25 cellular contexts compared by ENCODE assay signal in genomic region chr18:3864669-3865298, GRCh38.
DNase-seq lines count a peak whose midpoint lies in the region; ATAC-seq, FAIRE-seq and TF ChIP-seq lines count a peak whose summit lies in the region.
"Had no signal": no experiment of that assay in that cellular context is flagged by ENCODE, and none has a peak within 500 bp of the region (broad histone marks: within the 10 kb centered on the region; RNA-seq: fewer than 3 reads in every experiment).

No MANE protein-coding gene starts in this region.

- TF ChIP-seq EP300 in K562 (IDR thresholded peaks at IDR 0.05; ENCODE audit: low read length): no peak

- in situ Hi-C loops in IMR-90 (cut with MboI; ENCODE audit: low sequenced_read_pairs): loop anchor here (5.0 kb wide), 2 partner anchors 162 to 582 kb away; no protein-coding TSS in a partner anchor
- in situ Hi-C loops in K562 (cut with MboI): loop anchor here (5.0 kb wide), 1 partner anchor 587 kb away; no protein-coding TSS in a partner anchor

- H2BK120ac ChIP-seq in IMR-90 (ENCODE audit: low read depth, low read length): no peak overlapping the region

- no peak for FAIRE-seq in K562 (lab: Jason Lieb, UNC)
- FAIRE-seq: GM12891, GM18507, H54 had no signal

- no peak overlapping the region for H2AFZ ChIP-seq in IMR-90 (replicated peaks; ENCODE audit: low read length, poor library complexity)
- no peak overlapping the region for H2AFZ ChIP-seq in K562 (ENCODE audit: low read depth, low read length)
- H2AFZ ChIP-seq: GM23338 had no signal

- H3K9me3 Mint-ChIP-seq in nephron: no peaks in the 10 kb centered on the region
- H3K9me3 Mint-ChIP-seq: CD14-positive monocyte; CD4-positive, alpha-beta T cell; GM23338; HFFc6 had no signal

- no peak overlapping the region for H4K91ac ChIP-seq in IMR-90 (ENCODE audit: insufficient read depth, low read depth, low read length)

- POLR2A ChIA-PET in A673 (lab: Charles Lee; ENCODE audit: low non-redundant PET): no interaction called here
- POLR2A ChIA-PET in IMR-90 (lab: Charles Lee; ENCODE audit: unreplicated experiment): no interaction called here
- POLR2A ChIA-PET in K562 (lab: Yijun Ruan, JAX): no interaction called here

- no peak overlapping the region for H3K18ac ChIP-seq in IMR-90 (ENCODE audit: low read depth, low read length)

- no peak overlapping the region for H3K4me3 Mint-ChIP-seq in nephron
- H3K4me3 Mint-ChIP-seq: CD14-positive monocyte; CD4-positive, alpha-beta T cell; CD8-positive, alpha-beta memory T cell; GM23338; HFFc6 had no signal

- H3K36me3 Mint-ChIP-seq in nephron (ENCODE audit: low read depth): no peaks in the 10 kb centered on the region
- H3K36me3 Mint-ChIP-seq: CD14-positive monocyte; CD8-positive, alpha-beta memory T cell had no signal

- TF ChIP-seq RAD21 in IMR-90 (IDR thresholded peaks at IDR 0.05; ENCODE audit: low read length): no peak
- TF ChIP-seq RAD21 in K562 (CRISPR knock-in tag; conservative IDR thresholded peaks at IDR 0.05 in 1 of 2, IDR thresholded peaks at IDR 0.05 in 1 of 2): no peak

- no peak overlapping the region for H3K4ac ChIP-seq in IMR-90 (ENCODE audit: low read depth, low read length)

- H3K27ac Mint-ChIP-seq in nephron: peak overlapping the region; percentile 11 to 33 (median 21)
- H3K27ac Mint-ChIP-seq: CD14-positive monocyte; CD4-positive, alpha-beta T cell; CD8-positive, alpha-beta memory T cell; GM23338; HFFc6 had no signal

- no peaks in the 10 kb centered on the region for H3K79me1 ChIP-seq in IMR-90 (ENCODE audit: low read depth in 1 of 2, low read length in 2 of 2)

- no peak for TF ChIP-seq POLR2A in IMR-90 (IDR thresholded peaks at IDR 0.05; ENCODE audit: low read depth, low read length)
- TF ChIP-seq POLR2A in K562 (conservative IDR thresholded peaks at IDR 0.05): no peak

- H3K23ac ChIP-seq in IMR-90 (ENCODE audit: low read depth, low read length): no peak overlapping the region

- no peaks in the 10 kb centered on the region for H3K79me2 ChIP-seq in K562 (ENCODE audit: control insufficient read depth, insufficient read depth, low read length)

- H2AK5ac ChIP-seq in IMR-90 (ENCODE audit: low read depth, low read length): no peak overlapping the region

- no peak overlapping the region for H3K14ac ChIP-seq in IMR-90 (replicated peaks; ENCODE audit: low read depth, low read length)

- BruUV-seq in A673 (replicated peaks; lab: Mats Ljungman, UMichigan): no TSS peak
- BruUV-seq in IMR-90 (replicated peaks; lab: Mats Ljungman, UMichigan): no TSS peak
- BruUV-seq in K562 (replicated peaks; lab: Mats Ljungman, UMichigan): no TSS peak

- H2BK20ac ChIP-seq in IMR-90 (ENCODE audit: low read depth, low read length): no peak overlapping the region

- H2AK9ac ChIP-seq in IMR-90 (replicated peaks; ENCODE audit: low read depth, low read length, poor library complexity): no peak overlapping the region

- H3K9ac ChIP-seq in IMR-90 (ENCODE audit: low read depth, low read length): no peak overlapping the region
- no peak overlapping the region for H3K9ac ChIP-seq in K562 (ENCODE audit: insufficient read depth in 1 of 2, low read depth in 2 of 2, low read length in 2 of 2)
- H3K9ac ChIP-seq: BLaER1 treated with 17β-estradiol and CSF1 and Interleukin-3, amounts not matched to agents 10 nM and 100 nM had no signal

- H3K4me3 ChIP-seq in A673 (ENCODE audit: low read depth, low read length, poor library complexity, severe bottlenecking): no peak overlapping the region
- no peak overlapping the region for H3K4me3 ChIP-seq in IMR-90 (ENCODE audit: insufficient read depth, low read depth, low read length)
- no peak overlapping the region for H3K4me3 ChIP-seq in K562
- H3K4me3 ChIP-seq in left lung: no peak overlapping the region
- H3K4me3 ChIP-seq: BLaER1 treated with 17β-estradiol and CSF1 and Interleukin-3, amounts not matched to agents 10 nM and 100 nM; GM23338; HAP-1 had no signal

- no peak overlapping the region for H4K8ac ChIP-seq in IMR-90 (ENCODE audit: low read depth in 2 of 2, low read length in 2 of 2)

- dilution Hi-C loops in IMR-90 (cut with HindIII; ENCODE audit: low sequenced_read_pairs, unreplicated experiment): no loop called here

- no peaks in the 10 kb centered on the region for H3K36me3 ChIP-seq in A673 (ENCODE audit: insufficient read depth, low read length, poor library complexity, severe bottlenecking)
- H3K36me3 ChIP-seq in IMR-90 (ENCODE audit: control insufficient read depth, insufficient read depth, low read length): no peaks in the 10 kb centered on the region
- no peaks in the 10 kb centered on the region for H3K36me3 ChIP-seq in K562 (ENCODE audit: control insufficient read depth, insufficient read depth, low read length)
- H3K36me3 ChIP-seq in left lung: no peaks in the 10 kb centered on the region
- H3K36me3 ChIP-seq: BE2C; BLaER1 treated with 17β-estradiol and CSF1 and Interleukin-3, amounts not matched to agents 10 nM and 100 nM; HAP-1 had no signal

- peaks cover 20% of the 10 kb centered on the region for H3K4me1 Mint-ChIP-seq in nephron
- H3K4me1 Mint-ChIP-seq: CD8-positive, alpha-beta memory T cell had no signal

- H3K4me2 ChIP-seq in IMR-90 (ENCODE audit: low read depth, low read length): no peak overlapping the region
- no peak overlapping the region for H3K4me2 ChIP-seq in K562 (ENCODE audit: insufficient read depth, low read length)
- H3K4me2 ChIP-seq: BLaER1 treated with 17β-estradiol and CSF1 and Interleukin-3, amounts not matched to agents 10 nM and 100 nM; GM23338 had no signal

- intact Hi-C loops in A673 (cut with micrococcal nuclease; ENCODE audit: unreplicated experiment): no loop called here
- intact Hi-C loops in IMR-90 (cut with micrococcal nuclease): loop anchor here (5.0 kb wide), 1 partner anchor 272 kb away; no protein-coding TSS in a partner anchor
- intact Hi-C loops in K562 (cut with micrococcal nuclease): loop anchor here (5.0 kb wide), 1 partner anchor 133 kb away; no protein-coding TSS in a partner anchor
- intact Hi-C loops in left lung (cut with DNase I): no loop called here

- H3K56ac ChIP-seq in IMR-90 (ENCODE audit: extremely low read depth, insufficient read depth, low read length): no peak overlapping the region

- H3K27me3 ChIP-seq in A673 (replicated peaks; ENCODE audit: insufficient read depth, low read depth, low read length, poor library complexity) (no peaks in the 10 kb centered on the region), IMR-90 (ENCODE audit: control insufficient read depth, insufficient read depth, low read length) (no peaks in the 10 kb centered on the region), K562 (ENCODE audit: control insufficient read depth in 2 of 2, insufficient read depth in 2 of 2, low read length in 2 of 2) (peaks cover 0 to 8% of the 10 kb centered on the region in 2 experiments; a peak in 1 of 5 replicates), left lung (no peaks in the 10 kb centered on the region)
- H3K27me3 ChIP-seq: BE2C; BLaER1 treated with 17β-estradiol and CSF1 and Interleukin-3, amounts not matched to agents 10 nM and 100 nM had no signal

- H3K27me3 Mint-ChIP-seq in nephron (ENCODE audit: low read depth): peaks cover 4% of the 10 kb centered on the region

- H2BK5ac ChIP-seq in IMR-90 (ENCODE audit: low read depth, low read length, poor library complexity, severe bottlenecking): no peak overlapping the region

- TF ChIP-seq CTCF in A673 (conservative IDR thresholded peaks at IDR 0.05; ENCODE audit: low read depth, low read length) (no peak), IMR-90 (conservative IDR thresholded peaks at IDR 0.05; ENCODE audit: low read depth, low read length) (no peak), K562 (IDR thresholded peaks at IDR 0.05 in 2 of 3, conservative IDR thresholded peaks at IDR 0.05 in 1 of 3; ENCODE audit: insufficient read depth in 2 of 3, low read depth in 1 of 3, low read length in 3 of 3) (no peak), nephron (IDR thresholded peaks at IDR 0.05; ENCODE audit: unreplicated experiment in 3 of 3) (no peak), left lung (IDR thresholded peaks at IDR 0.05) (no peak)

- no CpG with 5 or more reads among the region's 4 CpGs for WGBS in IMR-90 (ENCODE audit: extremely low coverage in 2 of 2, insufficient read length in 1 of 2), 2 experiments
- 1% methylated on average over 4 of the region's 4 CpGs for WGBS in K562 (ENCODE audit: insufficient coverage, low coverage, missing lambda C conversion rate)

- H3K27ac ChIP-seq in A673 (ENCODE audit: low read depth, low read length, poor library complexity, severe bottlenecking): peak overlapping the region; percentile 87
- H3K27ac ChIP-seq in IMR-90 (ENCODE audit: insufficient read depth, low read length): no peak overlapping the region
- H3K27ac ChIP-seq in K562 (ENCODE audit: extremely low read depth, low read depth, low read length): no peak overlapping the region
- no peak overlapping the region for H3K27ac ChIP-seq in left lung
- H3K27ac ChIP-seq: BLaER1 treated with 17β-estradiol and CSF1 and Interleukin-3, amounts not matched to agents 10 nM and 100 nM had no signal

- H4K20me1 ChIP-seq in IMR-90 (ENCODE audit: insufficient read depth, low read length): no peaks in the 10 kb centered on the region
- no peaks in the 10 kb centered on the region for H4K20me1 ChIP-seq in K562 (replicated peaks; ENCODE audit: control insufficient read depth, insufficient read depth, low read length)
- H4K20me1 ChIP-seq: BLaER1 treated with 17β-estradiol and CSF1 and Interleukin-3, amounts not matched to agents 10 nM and 100 nM had no signal

- H3K9me1 ChIP-seq in IMR-90 (ENCODE audit: insufficient read depth, low read length): no peaks in the 10 kb centered on the region
- H3K9me1 ChIP-seq in K562 (ENCODE audit: control insufficient read depth, insufficient read depth, low read length): no peaks in the 10 kb centered on the region

- H3K4me1 ChIP-seq in A673 (ENCODE audit: insufficient read depth, low read length, poor library complexity, severe bottlenecking): peaks cover 70% of the 10 kb centered on the region
- H3K4me1 ChIP-seq in IMR-90 (ENCODE audit: control insufficient read depth, insufficient read depth, low read length): no peaks in the 10 kb centered on the region
- H3K4me1 ChIP-seq in K562 (replicated peaks in 1 of 2; ENCODE audit: control insufficient read depth in 2 of 2, insufficient read depth in 2 of 2, low read length in 2 of 2): no peaks in the 10 kb centered on the region
- no peaks in the 10 kb centered on the region for H3K4me1 ChIP-seq in left lung
- H3K4me1 ChIP-seq: BE2C, HAP-1 had no signal

- H3K9me3 ChIP-seq in A673 (ENCODE audit: low read depth, low read length, poor library complexity, severe bottlenecking) (no peaks in the 10 kb centered on the region), IMR-90 (ENCODE audit: control insufficient read depth, insufficient read depth, low read length) (no peaks in the 10 kb centered on the region), K562 (replicated peaks; ENCODE audit: control insufficient read depth, insufficient read depth, low read depth, low read length) (no peaks in the 10 kb centered on the region), left lung (no peaks in the 10 kb centered on the region)
- H3K9me3 ChIP-seq: BE2C; BLaER1 treated with 17β-estradiol and CSF1 and Interleukin-3, amounts not matched to agents 10 nM and 100 nM; HAP-1 had no signal

- no peak overlapping the region for H2BK15ac ChIP-seq in IMR-90 (ENCODE audit: low read depth, low read length)

- ATAC-seq in IMR-90 (ENCODE audit: low read depth) (no peak), K562 (no peak), left lung (no peak), HG02798 (IDR thresholded peaks at IDR 0.05; ENCODE audit: poor library complexity, unreplicated experiment) (no peak), GM19463 (IDR thresholded peaks at IDR 0.05; ENCODE audit: unreplicated experiment) (no peak)
- ATAC-seq: GM23338 had no signal

- H4K5ac ChIP-seq in IMR-90 (ENCODE audit: low read depth, low read length): no peak overlapping the region

- DNase-seq in A673 (ENCODE audit: low spot score) (no peak), IMR-90 (no peak), K562 (ENCODE audit: extremely low read depth in 1 of 4, low spot score in 3 of 4) (no peak), left lung (no peak), NCI-H446 treated with DMSO at 0.1 percent for 48 hours (lab: John Stamatoyannopoulos, UW) (no peak)
- DNase-seq: ACHN; AML-193; BE2C; CD4-positive, alpha-beta T cell; CD8-positive, alpha-beta memory T cell; DMS 273 treated with DMSO at 0.1 percent for 48 hours; DMS79; EL; GF-D8; HFFc6 had no signal

- CTCF ChIA-PET in A673 (lab: Charles Lee) (no interaction called here), IMR-90 (lab: Yijun Ruan, JAX) (interaction anchor here (1.8 kb wide), 1 partner anchor 94 kb away, joined by 5 read pairs; no protein-coding TSS in a partner anchor), K562 (lab: Yijun Ruan, JAX; ENCODE audit: low intra/inter-chr PET ratio) (no interaction called here)

Comparison
In these comparisons a context has a peak if more than half of its experiments do, and no peak if none do; other contexts are left out.
1. intact Hi-C loops: an anchor here in IMR-90 (5.0 kb wide) and K562 (5.0 kb wide); none called in A673 and left lung.